33 cellular contexts compared by ENCODE assay signal in the genomic region with DNA sequence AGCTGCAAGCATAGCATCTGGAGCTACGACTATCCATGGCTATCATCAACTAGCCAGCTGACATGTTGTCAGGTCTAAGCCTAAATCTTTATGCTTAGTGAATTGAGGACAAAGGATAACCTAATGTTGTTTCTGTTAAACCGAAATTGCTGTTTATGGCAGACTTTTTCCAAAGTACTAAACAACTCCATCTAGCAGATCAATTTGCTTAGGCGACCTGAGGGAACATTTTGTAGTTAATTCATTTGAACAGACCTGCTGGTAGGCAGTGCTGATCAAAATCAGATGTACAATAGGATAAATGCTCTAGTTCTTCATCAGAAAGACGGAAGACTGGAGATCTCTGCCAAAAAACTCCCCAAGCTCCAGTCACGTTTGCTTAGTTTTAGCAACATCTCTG.
"Had no signal": no experiment of that assay in that cellular context is flagged by ENCODE, and none has a peak within 500 bp of the region (broad histone marks: within the 10 kb centered on the region; RNA-seq: fewer than 3 reads in every experiment).

No MANE protein-coding gene starts in this region.

- FAIRE-seq: astrocyte, TTC549 had no signal

- ATAC-seq: activated CD8-positive, alpha-beta T cell treated with anti-CD3 and anti-CD28 coated beads for 36 hours; activated naive CD4-positive, alpha-beta T cell treated with anti-CD3 and anti-CD28 coated beads, Interleukin-2, amount 50 U/mL, for 72 hours; activated T-cell treated with anti-CD3 and anti-CD28 coated beads, Interleukin-2, amount 50 U/mL, for 4 hours; activated T-cell treated with anti-CD3 and anti-CD28 coated beads, Interleukin-2, amount 50 U/mL, for 72 hours; activated T-helper 17 cell treated with anti-CD3 and anti-CD28 coated beads, Interleukin-2, amount 50 U/mL, for 72 hours; body of pancreas had no signal

- H3K9me3 ChIP-seq: adrenal gland, body of pancreas, breast epithelium had no signal

- DNase-seq: activated B cell treated with CpG ODN at 0.5 μM for 24 hours; activated CD4-positive, alpha-beta memory T cell treated with anti-CD3 and anti-CD28 coated beads for 36 hours; activated CD4-positive, alpha-beta T cell treated with anti-CD3 and anti-CD28 coated beads for 4 hours; activated CD4-positive, alpha-beta T cell treated with anti-CD3 and anti-CD28 coated beads, Interleukin-2, amount 10 ng/mL, durations not matched to agents 24 days and 14 days; activated CD4-positive, alpha-beta T cell treated with anti-CD3 and anti-CD28 coated beads, Interleukin-2, amount 50 U/mL, for 1 hour; activated CD4-positive, alpha-beta T cell treated with anti-CD3 and anti-CD28 coated beads, Interleukin-2, amount 50 U/mL, for 4 hours; activated CD4-positive, CD25-positive, alpha-beta regulatory T cell treated with anti-CD3 and anti-CD28 coated beads, Interleukin-2, amount 50 U/mL, for 72 hours; activated CD8-positive, alpha-beta memory T cell treated with anti-CD3 and anti-CD28 coated beads, Interleukin-2, amount 50 U/mL, for 4 hours; activated CD8-positive, alpha-beta T cell treated with anti-CD3 and anti-CD28 coated beads for 36 hours; activated effector memory CD4-positive, alpha-beta T cell treated with anti-CD3 and anti-CD28 coated beads, Interleukin-2, amount 50 U/mL, for 16 hours; activated gamma-delta T cell treated with Interleukin-2 at 50 U/mL for 16 hours; activated naive CD4-positive, alpha-beta T cell; activated naive CD4-positive, alpha-beta T cell treated with anti-CD3 and anti-CD28 coated beads for 36 hours; activated naive CD4-positive, alpha-beta T cell treated with anti-CD3 and anti-CD28 coated beads, Interleukin-2, amount 50 U/mL, for 16 hours; activated naive CD8-positive, alpha-beta T cell treated with anti-CD3 and anti-CD28 coated beads for 36 hours; activated T-cell treated with anti-CD3 and anti-CD28 coated beads for 4 hours; activated T-cell treated with anti-CD3 and anti-CD28 coated beads, Interleukin-2, amount 50 U/mL, for 1 hour; activated T-cell treated with anti-CD3 and anti-CD28 coated beads, Interleukin-2, amount 50 U/mL, for 4 hours; activated T-cell treated with anti-CD3 and anti-CD28 coated beads, Interleukin-2, amount 50 U/mL, for 72 hours; adrenal gland; amniotic stem cell; aorta; body of pancreas; brain microvascular endothelial cell; central memory CD4-positive, alpha-beta T cell; T-helper 2 cell; T-helper 9 cell had no signal

- H3K4me3 ChIP-seq: adrenal gland, body of pancreas, breast epithelium had no signal

- H3K36me3 ChIP-seq: adrenal gland, brain microvascular endothelial cell, breast epithelium had no signal

- H3K27me3 ChIP-seq: adrenal gland, body of pancreas, brain microvascular endothelial cell, breast epithelium had no signal

- H3K27ac ChIP-seq: adrenal gland, body of pancreas, brain microvascular endothelial cell, breast epithelium, VCaP had no signal

- H3K4me1 ChIP-seq: adrenal gland, body of pancreas, breast epithelium had no signal
